In genomic region chr9:98991981-98992884, GRCh38 we compare ENCODE assay signal across 23 cellular contexts. TPM values are rescaled to one million over a fixed set of nuclear protein-coding genes. Genes with fewer than 3 reads are reported as not detected.
DNase-seq lines count a peak whose midpoint lies in the region; ATAC-seq and TF ChIP-seq lines count a peak whose summit lies in the region.
"Had no signal": no experiment of that assay in that cellular context is flagged by ENCODE, and none has a peak within 500 bp of the region (broad histone marks: within the 10 kb centered on the region; RNA-seq: fewer than 3 reads in every experiment).

No MANE protein-coding gene starts in this region.

- no peak overlapping the region for H3K9ac ChIP-seq in subcutaneous abdominal adipose tissue (ENCODE audit: low read length in 5 of 5)

- peaks cover 8% of the 10 kb centered on the region for H3K27me3 Mint-ChIP-seq in activated CD4-positive, alpha-beta memory T cell treated with anti-CD3 and anti-CD28 coated beads for 36 hours
- H3K27me3 Mint-ChIP-seq in activated CD4-positive, alpha-beta memory T cell treated with anti-CD3 and anti-CD28 coated beads, Interleukin-2, amount 10 ng/mL, durations not matched to agents 7 days and 5 days: peaks cover 15% of the 10 kb centered on the region
- peaks cover 4% of the 10 kb centered on the region for H3K27me3 Mint-ChIP-seq in memory B cell
- H3K27me3 Mint-ChIP-seq: CD4-positive, CD25-positive, alpha-beta regulatory T cell had no signal

- H3K27ac Mint-ChIP-seq in activated CD4-positive, alpha-beta memory T cell treated with anti-CD3 and anti-CD28 coated beads for 36 hours: no peak overlapping the region
- no peak overlapping the region for H3K27ac Mint-ChIP-seq in activated CD4-positive, alpha-beta memory T cell treated with anti-CD3 and anti-CD28 coated beads, Interleukin-2, amount 10 ng/mL, durations not matched to agents 7 days and 5 days
- H3K27ac Mint-ChIP-seq in memory B cell: no peak overlapping the region
- H3K27ac Mint-ChIP-seq: CD4-positive, CD25-positive, alpha-beta regulatory T cell had no signal

- no peak for TF ChIP-seq CTCF in RWPE2 (IDR thresholded peaks at IDR 0.05; ENCODE audit: poor library complexity, severe bottlenecking)

- H3K9me3 Mint-ChIP-seq in activated CD4-positive, alpha-beta memory T cell treated with anti-CD3 and anti-CD28 coated beads for 36 hours: peaks cover 4% of the 10 kb centered on the region
- no peaks in the 10 kb centered on the region for H3K9me3 Mint-ChIP-seq in activated CD4-positive, alpha-beta memory T cell treated with anti-CD3 and anti-CD28 coated beads, Interleukin-2, amount 10 ng/mL, durations not matched to agents 7 days and 5 days
- H3K9me3 Mint-ChIP-seq in memory B cell: no peaks in the 10 kb centered on the region
- H3K9me3 Mint-ChIP-seq: CD4-positive, CD25-positive, alpha-beta regulatory T cell had no signal

- DNase-seq in activated CD4-positive, alpha-beta memory T cell treated with anti-CD3 and anti-CD28 coated beads for 36 hours: peak; percentile 4
- DNase-seq in activated CD4-positive, alpha-beta memory T cell treated with anti-CD3 and anti-CD28 coated beads, Interleukin-2, amount 10 ng/mL, durations not matched to agents 7 days and 5 days: no peak
- DNase-seq in RWPE2 (ENCODE audit: low spot score) (peak; percentile 61), memory B cell (ENCODE audit: low spot score in 2 of 2) (no peak), germinal center (ENCODE audit: low spot score) (no peak), sciatic nerve (ENCODE audit: low spot score) (no peak)
- DNase-seq: AML-193; CD4-positive, CD25-positive, alpha-beta regulatory T cell; COR-L47; DMS 273 treated with DMSO at 0.1 percent for 48 hours; DND-41; HCEC 1CT; Kasumi-1; MG63; NCI-H1048; NCI-H1436 treated with DMSO at 0.1 percent for 48 hours; NCI-H2029; NCI-H526 had no signal

- H3K27me3 ChIP-seq in RWPE2 (ENCODE audit: insufficient read depth, poor library complexity, severe bottlenecking): no peaks in the 10 kb centered on the region
- no peaks in the 10 kb centered on the region for H3K27me3 ChIP-seq in subcutaneous abdominal adipose tissue (ENCODE audit: control insufficient read depth in 5 of 5, insufficient read depth in 4 of 5, low read length in 5 of 5)
- H3K27me3 ChIP-seq: MG63 had no signal

- no peak for ATAC-seq in RWPE2 (ENCODE audit: low read depth)
- ATAC-seq in memory B cell (ENCODE audit: low read depth): no peak
- ATAC-seq in GM19452 (IDR thresholded peaks at IDR 0.05; ENCODE audit: unreplicated experiment): no peak
- ATAC-seq in sciatic nerve: no peak
- ATAC-seq: Panc1 had no signal

- POLR2A ChIA-PET in activated CD4-positive, alpha-beta memory T cell treated with anti-CD3 and anti-CD28 coated beads for 36 hours (lab: Charles Lee): no interaction called here
- POLR2A ChIA-PET in activated CD4-positive, alpha-beta memory T cell treated with anti-CD3 and anti-CD28 coated beads, Interleukin-2, amount 10 ng/mL, durations not matched to agents 7 days and 5 days (lab: Charles Lee): no interaction called here

- H3K9me3 ChIP-seq in RWPE2 (ENCODE audit: severe bottlenecking): no peaks in the 10 kb centered on the region
- peaks cover 0 to 2% (median 0%) of the 10 kb centered on the region in 5 donors for H3K9me3 ChIP-seq in subcutaneous abdominal adipose tissue (ENCODE audit: control insufficient read depth in 5 of 5, low read length in 5 of 5)
- H3K9me3 ChIP-seq: MG63 had no signal

- no peak overlapping the region for H3K4me3 Mint-ChIP-seq in activated CD4-positive, alpha-beta memory T cell treated with anti-CD3 and anti-CD28 coated beads for 36 hours
- H3K4me3 Mint-ChIP-seq in activated CD4-positive, alpha-beta memory T cell treated with anti-CD3 and anti-CD28 coated beads, Interleukin-2, amount 10 ng/mL, durations not matched to agents 7 days and 5 days: no peak overlapping the region
- peak overlapping the region; percentile 34 for H3K4me3 Mint-ChIP-seq in memory B cell
- H3K4me3 Mint-ChIP-seq: CD4-positive, CD25-positive, alpha-beta regulatory T cell had no signal

- intact Hi-C loops in activated CD4-positive, alpha-beta memory T cell treated with anti-CD3 and anti-CD28 coated beads for 36 hours (cut with micrococcal nuclease): loop anchor here (2.0 kb wide), 1 partner anchor 21 kb away; no protein-coding TSS in a partner anchor
- intact Hi-C loops in sciatic nerve (cut with DNase I): no loop called here

- CTCF ChIA-PET in activated CD4-positive, alpha-beta memory T cell treated with anti-CD3 and anti-CD28 coated beads for 36 hours (lab: Charles Lee): interaction anchor here (1.1 to 1.7 kb wide), 4 partner anchors 9 to 148 kb away, joined by 4 to 9 read pairs (median 4); no protein-coding TSS in a partner anchor
- CTCF ChIA-PET in activated CD4-positive, alpha-beta memory T cell treated with anti-CD3 and anti-CD28 coated beads, Interleukin-2, amount 10 ng/mL, durations not matched to agents 7 days and 5 days (lab: Charles Lee): interaction anchor here (1.0 kb wide), 1 partner anchor 175 kb away, joined by 3 read pairs; no protein-coding TSS in a partner anchor

- H3K36me3 Mint-ChIP-seq in activated CD4-positive, alpha-beta memory T cell treated with anti-CD3 and anti-CD28 coated beads for 36 hours: no peaks in the 10 kb centered on the region
- H3K36me3 Mint-ChIP-seq in activated CD4-positive, alpha-beta memory T cell treated with anti-CD3 and anti-CD28 coated beads, Interleukin-2, amount 10 ng/mL, durations not matched to agents 7 days and 5 days (ENCODE audit: low read depth): no peaks in the 10 kb centered on the region
- H3K36me3 Mint-ChIP-seq in memory B cell: peaks cover 2% of the 10 kb centered on the region
- H3K36me3 Mint-ChIP-seq: CD4-positive, CD25-positive, alpha-beta regulatory T cell had no signal

- H3K4me3 ChIP-seq in RWPE2 (ENCODE audit: severe bottlenecking) (no peak overlapping the region), subcutaneous abdominal adipose tissue (ENCODE audit: low read depth in 1 of 5, low read length in 5 of 5) (no peak overlapping the region)
- H3K4me3 ChIP-seq: MG63 had no signal

- H3K27ac ChIP-seq in RWPE2 (ENCODE audit: poor library complexity, severe bottlenecking): no peak overlapping the region
- H3K27ac ChIP-seq in subcutaneous abdominal adipose tissue (ENCODE audit: low read depth, low read length): peak overlapping the region; percentile 21
- H3K27ac ChIP-seq: 22Rv1 had no signal

- H3K4me1 ChIP-seq in RWPE2 (ENCODE audit: insufficient read depth, poor library complexity, severe bottlenecking) (no peaks in the 10 kb centered on the region), subcutaneous abdominal adipose tissue (ENCODE audit: control insufficient read depth in 5 of 5, insufficient read depth in 5 of 5, low read length in 5 of 5) (peaks cover 19 to 73% (median 70%) of the 10 kb centered on the region in 5 donors)

- no peaks in the 10 kb centered on the region for H3K36me3 ChIP-seq in RWPE2 (ENCODE audit: low read depth)
- H3K36me3 ChIP-seq in subcutaneous abdominal adipose tissue (ENCODE audit: control insufficient read depth in 5 of 5, insufficient read depth in 5 of 5, low read length in 5 of 5): peaks cover 0 to 53% (median 40%) of the 10 kb centered on the region in 5 donors
- H3K36me3 ChIP-seq: MG63 had no signal

- peaks cover 16% of the 10 kb centered on the region for H3K4me1 Mint-ChIP-seq in activated CD4-positive, alpha-beta memory T cell treated with anti-CD3 and anti-CD28 coated beads for 36 hours (ENCODE audit: low read depth)
- H3K4me1 Mint-ChIP-seq in activated CD4-positive, alpha-beta memory T cell treated with anti-CD3 and anti-CD28 coated beads, Interleukin-2, amount 10 ng/mL, durations not matched to agents 7 days and 5 days: peaks cover 10% of the 10 kb centered on the region
- peaks cover 20% of the 10 kb centered on the region for H3K4me1 Mint-ChIP-seq in memory B cell

RNA-seq across cellular contexts. Expression of gene COL15A1, which starts 48.5 kb away (rescaled TPM):
- total RNA-seq in activated CD4-positive, alpha-beta memory T cell treated with anti-CD3 and anti-CD28 coated beads for 36 hours: under 1 TPM; 0.12 to 0.14 TPM
- total RNA-seq in activated CD4-positive, alpha-beta memory T cell treated with anti-CD3 and anti-CD28 coated beads, Interleukin-2, amount 10 ng/mL, durations not matched to agents 7 days and 5 days: under 1 TPM; 0.30 to 0.33 TPM
- 94.6 TPM for total RNA-seq in sciatic nerve
- total RNA-seq: CD4-positive, CD25-positive, alpha-beta regulatory T cell; G401 had no signal

Comparison
In these comparisons a context has a peak if more than half of its experiments do, and no peak if none do; other contexts are left out.
1. DNase-seq: peak in activated CD4-positive, alpha-beta memory T cell treated with anti-CD3 and anti-CD28 coated beads for 36 hours (single experiment) and RWPE2 (single experiment); none in activated CD4-positive, alpha-beta memory T cell treated with anti-CD3 and anti-CD28 coated beads, Interleukin-2, amount 10 ng/mL, durations not matched to agents 7 days and 5 days (single experiment), memory B cell (0 of 2), germinal center (single experiment) and sciatic nerve (single experiment).
2. RNA of gene COL15A1, which starts 48.5 kb away (total RNA-seq): 94.6 TPM in sciatic nerve (single experiment); 0.30 to 0.33 TPM in activated CD4-positive, alpha-beta memory T cell treated with anti-CD3 and anti-CD28 coated beads, Interleukin-2, amount 10 ng/mL, durations not matched to agents 7 days and 5 days and 0.12 to 0.14 TPM in activated CD4-positive, alpha-beta memory T cell treated with anti-CD3 and anti-CD28 coated beads for 36 hours; every median in the first group is over 10 times any median in the second.